Comparison of ENCODE assay signal across 1 cellular context in the genomic region with DNA sequence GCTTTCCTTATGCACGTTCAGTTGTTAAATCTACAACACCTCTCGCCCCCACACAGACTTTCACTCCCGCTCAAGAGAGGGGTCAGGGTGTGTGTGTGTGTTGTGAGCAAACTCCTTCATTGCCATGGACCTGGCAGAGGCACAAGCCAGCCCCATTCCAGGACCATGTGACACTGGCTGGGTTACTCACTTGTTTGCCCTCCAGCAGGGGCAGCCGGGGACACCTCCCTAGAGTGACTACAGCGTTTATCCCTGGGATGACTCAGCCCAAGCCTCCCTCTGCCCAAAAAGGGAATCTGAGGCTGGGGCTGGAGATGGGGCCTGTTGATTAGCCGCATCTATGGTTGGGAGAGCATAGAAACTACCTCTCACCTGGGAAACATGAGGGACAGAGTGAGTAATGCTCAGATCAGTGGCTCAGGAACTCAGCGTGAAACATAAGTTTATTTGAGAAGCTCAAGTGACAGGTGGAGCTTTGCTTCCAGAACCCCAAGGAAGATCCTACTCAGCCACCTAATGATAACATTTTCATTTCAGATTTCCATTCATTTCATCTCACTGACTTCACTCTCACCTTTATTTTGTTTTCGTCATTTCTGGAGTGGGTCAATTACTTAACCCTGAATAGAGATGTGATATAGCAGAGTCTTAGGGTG.
TF ChIP-seq lines count a peak whose summit lies in the region.

No MANE protein-coding gene starts in this region.

TF ChIP-seq in HEK293, 187 proteins besides CTCF, POLR2A, EP300 and RAD21 (continued from another document and continues in another):
- TF ChIP-seq ZNF16 (tag by site-specific recombination; IDR thresholded peaks at IDR 0.05; ENCODE audit: low read depth) (no peak), ZNF24 (tag by site-specific recombination; IDR thresholded peaks at IDR 0.05) (peak; percentile 68), ZNF561 (tag by site-specific recombination; IDR thresholded peaks at IDR 0.05; ENCODE audit: borderline replicate concordance) (peak; percentile 55; the same call in 1 of the 2 replicates), TRIM28 (IDR thresholded peaks at IDR 0.05; ENCODE audit: borderline replicate concordance, low read length) (peak; percentile 50; the same call in 1 of the 2 replicates), ZNF629 (tag by site-specific recombination; IDR thresholded peaks at IDR 0.05) (peak; percentile 75), KLF8 (tag by site-specific recombination; IDR thresholded peaks at IDR 0.05) (peak; percentile 57; the same call in 1 of the 2 replicates), ZNF175 (tag by site-specific recombination; IDR thresholded peaks at IDR 0.05) (no peak), SETDB1 (IDR thresholded peaks at IDR 0.05; ENCODE audit: insufficient read length, low read length) (no peak), SCRT2 (tag by site-specific recombination; IDR thresholded peaks at IDR 0.05) (peak; percentile 96), WT1 (tag by site-specific recombination; IDR thresholded peaks at IDR 0.05) (peak; percentile 94), ZBTB20 (tag by site-specific recombination; IDR thresholded peaks at IDR 0.05) (peak; percentile 26; the same call in 1 of the 2 replicates), IKZF3 (tag by site-specific recombination; IDR thresholded peaks at IDR 0.05) (0 out of 2 replicates have a peak, but pooled peaks have one; percentile 36), ZNF174 (tag by site-specific recombination; IDR thresholded peaks at IDR 0.05) (no peak), KLF1 (tag by site-specific recombination; IDR thresholded peaks at IDR 0.05) (peak; percentile 42; the same call in 1 of the 2 replicates), ZNF843 (tag by site-specific recombination; IDR thresholded peaks at IDR 0.05) (peak; percentile 70), ZNF600 (tag by site-specific recombination; IDR thresholded peaks at IDR 0.05) (peak; percentile 64; the same call in 1 of the 2 replicates), BCL11B (tag by site-specific recombination; IDR thresholded peaks at IDR 0.05; ENCODE audit: low read depth) (no peak), SP7 (tag by site-specific recombination; IDR thresholded peaks at IDR 0.05) (peak; percentile 86), GLIS1 (tag by site-specific recombination; IDR thresholded peaks at IDR 0.05) (peak; percentile 67), GLIS2 (tag by site-specific recombination; IDR thresholded peaks at IDR 0.05) (peak; percentile 80), KLF10 (tag by site-specific recombination; IDR thresholded peaks at IDR 0.05) (0 out of 2 replicates have a peak, but pooled peaks have one; percentile 23), ZBTB21 (tag by site-specific recombination; IDR thresholded peaks at IDR 0.05) (peak; percentile 40; the same call in 1 of the 2 replicates)
- TF ChIP-seq, protein P1, sequence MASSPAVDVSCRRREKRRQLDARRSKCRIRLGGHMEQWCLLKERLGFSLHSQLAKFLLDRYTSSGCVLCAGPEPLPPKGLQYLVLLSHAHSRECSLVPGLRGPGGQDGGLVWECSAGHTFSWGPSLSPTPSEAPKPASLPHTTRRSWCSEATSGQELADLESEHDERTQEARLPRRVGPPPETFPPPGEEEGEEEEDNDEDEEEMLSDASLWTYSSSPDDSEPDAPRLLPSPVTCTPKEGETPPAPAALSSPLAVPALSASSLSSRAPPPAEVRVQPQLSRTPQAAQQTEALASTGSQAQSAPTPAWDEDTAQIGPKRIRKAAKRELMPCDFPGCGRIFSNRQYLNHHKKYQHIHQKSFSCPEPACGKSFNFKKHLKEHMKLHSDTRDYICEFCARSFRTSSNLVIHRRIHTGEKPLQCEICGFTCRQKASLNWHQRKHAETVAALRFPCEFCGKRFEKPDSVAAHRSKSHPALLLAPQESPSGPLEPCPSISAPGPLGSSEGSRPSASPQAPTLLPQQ (tag by site-specific recombination; IDR thresholded peaks at IDR 0.05), result peak; percentile 35; the same call in 1 of the 2 replicates
- TF ChIP-seq, protein P2, sequence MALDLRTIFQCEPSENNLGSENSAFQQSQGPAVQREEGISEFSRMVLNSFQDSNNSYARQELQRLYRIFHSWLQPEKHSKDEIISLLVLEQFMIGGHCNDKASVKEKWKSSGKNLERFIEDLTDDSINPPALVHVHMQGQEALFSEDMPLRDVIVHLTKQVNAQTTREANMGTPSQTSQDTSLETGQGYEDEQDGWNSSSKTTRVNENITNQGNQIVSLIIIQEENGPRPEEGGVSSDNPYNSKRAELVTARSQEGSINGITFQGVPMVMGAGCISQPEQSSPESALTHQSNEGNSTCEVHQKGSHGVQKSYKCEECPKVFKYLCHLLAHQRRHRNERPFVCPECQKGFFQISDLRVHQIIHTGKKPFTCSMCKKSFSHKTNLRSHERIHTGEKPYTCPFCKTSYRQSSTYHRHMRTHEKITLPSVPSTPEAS (tag by site-specific recombination; IDR thresholded peaks at IDR 0.05), result 0 out of 2 replicates have a peak, but pooled peaks have one; percentile 34
- TF ChIP-seq, protein P3, sequence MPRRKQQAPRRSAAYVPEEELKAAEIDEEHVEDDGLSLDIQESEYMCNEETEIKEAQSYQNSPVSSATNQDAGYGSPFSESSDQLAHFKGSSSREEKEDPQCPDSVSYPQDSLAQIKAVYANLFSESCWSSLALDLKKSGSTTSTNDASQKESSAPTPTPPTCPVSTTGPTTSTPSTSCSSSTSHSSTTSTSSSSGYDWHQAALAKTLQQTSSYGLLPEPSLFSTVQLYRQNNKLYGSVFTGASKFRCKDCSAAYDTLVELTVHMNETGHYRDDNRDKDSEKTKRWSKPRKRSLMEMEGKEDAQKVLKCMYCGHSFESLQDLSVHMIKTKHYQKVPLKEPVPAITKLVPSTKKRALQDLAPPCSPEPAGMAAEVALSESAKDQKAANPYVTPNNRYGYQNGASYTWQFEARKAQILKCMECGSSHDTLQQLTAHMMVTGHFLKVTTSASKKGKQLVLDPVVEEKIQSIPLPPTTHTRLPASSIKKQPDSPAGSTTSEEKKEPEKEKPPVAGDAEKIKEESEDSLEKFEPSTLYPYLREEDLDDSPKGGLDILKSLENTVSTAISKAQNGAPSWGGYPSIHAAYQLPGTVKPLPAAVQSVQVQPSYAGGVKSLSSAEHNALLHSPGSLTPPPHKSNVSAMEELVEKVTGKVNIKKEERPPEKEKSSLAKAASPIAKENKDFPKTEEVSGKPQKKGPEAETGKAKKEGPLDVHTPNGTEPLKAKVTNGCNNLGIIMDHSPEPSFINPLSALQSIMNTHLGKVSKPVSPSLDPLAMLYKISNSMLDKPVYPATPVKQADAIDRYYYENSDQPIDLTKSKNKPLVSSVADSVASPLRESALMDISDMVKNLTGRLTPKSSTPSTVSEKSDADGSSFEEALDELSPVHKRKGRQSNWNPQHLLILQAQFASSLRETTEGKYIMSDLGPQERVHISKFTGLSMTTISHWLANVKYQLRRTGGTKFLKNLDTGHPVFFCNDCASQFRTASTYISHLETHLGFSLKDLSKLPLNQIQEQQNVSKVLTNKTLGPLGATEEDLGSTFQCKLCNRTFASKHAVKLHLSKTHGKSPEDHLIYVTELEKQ (tag by site-specific recombination; IDR thresholded peaks at IDR 0.05; ENCODE audit: borderline replicate concordance), result peak; percentile 30; the same call in 1 of the 2 replicates
- TF ChIP-seq, protein P4, sequence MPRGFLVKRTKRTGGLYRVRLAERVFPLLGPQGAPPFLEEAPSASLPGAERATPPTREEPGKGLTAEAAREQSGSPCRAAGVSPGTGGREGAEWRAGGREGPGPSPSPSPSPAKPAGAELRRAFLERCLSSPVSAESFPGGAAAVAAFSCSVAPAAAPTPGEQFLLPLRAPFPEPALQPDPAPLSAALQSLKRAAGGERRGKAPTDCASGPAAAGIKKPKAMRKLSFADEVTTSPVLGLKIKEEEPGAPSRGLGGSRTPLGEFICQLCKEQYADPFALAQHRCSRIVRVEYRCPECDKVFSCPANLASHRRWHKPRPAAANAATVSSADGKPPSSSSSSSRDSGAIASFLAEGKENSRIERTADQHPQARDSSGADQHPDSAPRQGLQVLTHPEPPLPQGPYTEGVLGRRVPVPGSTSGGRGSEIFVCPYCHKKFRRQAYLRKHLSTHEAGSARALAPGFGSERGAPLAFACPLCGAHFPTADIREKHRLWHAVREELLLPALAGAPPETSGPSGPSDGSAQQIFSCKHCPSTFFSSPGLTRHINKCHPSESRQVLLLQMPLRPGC (tag by site-specific recombination; IDR thresholded peaks at IDR 0.05), result peak; percentile 70; the same call in 1 of the 2 replicates
- TF ChIP-seq, protein P5, sequence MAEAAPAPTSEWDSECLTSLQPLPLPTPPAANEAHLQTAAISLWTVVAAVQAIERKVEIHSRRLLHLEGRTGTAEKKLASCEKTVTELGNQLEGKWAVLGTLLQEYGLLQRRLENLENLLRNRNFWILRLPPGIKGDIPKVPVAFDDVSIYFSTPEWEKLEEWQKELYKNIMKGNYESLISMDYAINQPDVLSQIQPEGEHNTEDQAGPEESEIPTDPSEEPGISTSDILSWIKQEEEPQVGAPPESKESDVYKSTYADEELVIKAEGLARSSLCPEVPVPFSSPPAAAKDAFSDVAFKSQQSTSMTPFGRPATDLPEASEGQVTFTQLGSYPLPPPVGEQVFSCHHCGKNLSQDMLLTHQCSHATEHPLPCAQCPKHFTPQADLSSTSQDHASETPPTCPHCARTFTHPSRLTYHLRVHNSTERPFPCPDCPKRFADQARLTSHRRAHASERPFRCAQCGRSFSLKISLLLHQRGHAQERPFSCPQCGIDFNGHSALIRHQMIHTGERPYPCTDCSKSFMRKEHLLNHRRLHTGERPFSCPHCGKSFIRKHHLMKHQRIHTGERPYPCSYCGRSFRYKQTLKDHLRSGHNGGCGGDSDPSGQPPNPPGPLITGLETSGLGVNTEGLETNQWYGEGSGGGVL (tag by site-specific recombination; IDR thresholded peaks at IDR 0.05), result peak; percentile 77
- TF ChIP-seq, protein P6, sequence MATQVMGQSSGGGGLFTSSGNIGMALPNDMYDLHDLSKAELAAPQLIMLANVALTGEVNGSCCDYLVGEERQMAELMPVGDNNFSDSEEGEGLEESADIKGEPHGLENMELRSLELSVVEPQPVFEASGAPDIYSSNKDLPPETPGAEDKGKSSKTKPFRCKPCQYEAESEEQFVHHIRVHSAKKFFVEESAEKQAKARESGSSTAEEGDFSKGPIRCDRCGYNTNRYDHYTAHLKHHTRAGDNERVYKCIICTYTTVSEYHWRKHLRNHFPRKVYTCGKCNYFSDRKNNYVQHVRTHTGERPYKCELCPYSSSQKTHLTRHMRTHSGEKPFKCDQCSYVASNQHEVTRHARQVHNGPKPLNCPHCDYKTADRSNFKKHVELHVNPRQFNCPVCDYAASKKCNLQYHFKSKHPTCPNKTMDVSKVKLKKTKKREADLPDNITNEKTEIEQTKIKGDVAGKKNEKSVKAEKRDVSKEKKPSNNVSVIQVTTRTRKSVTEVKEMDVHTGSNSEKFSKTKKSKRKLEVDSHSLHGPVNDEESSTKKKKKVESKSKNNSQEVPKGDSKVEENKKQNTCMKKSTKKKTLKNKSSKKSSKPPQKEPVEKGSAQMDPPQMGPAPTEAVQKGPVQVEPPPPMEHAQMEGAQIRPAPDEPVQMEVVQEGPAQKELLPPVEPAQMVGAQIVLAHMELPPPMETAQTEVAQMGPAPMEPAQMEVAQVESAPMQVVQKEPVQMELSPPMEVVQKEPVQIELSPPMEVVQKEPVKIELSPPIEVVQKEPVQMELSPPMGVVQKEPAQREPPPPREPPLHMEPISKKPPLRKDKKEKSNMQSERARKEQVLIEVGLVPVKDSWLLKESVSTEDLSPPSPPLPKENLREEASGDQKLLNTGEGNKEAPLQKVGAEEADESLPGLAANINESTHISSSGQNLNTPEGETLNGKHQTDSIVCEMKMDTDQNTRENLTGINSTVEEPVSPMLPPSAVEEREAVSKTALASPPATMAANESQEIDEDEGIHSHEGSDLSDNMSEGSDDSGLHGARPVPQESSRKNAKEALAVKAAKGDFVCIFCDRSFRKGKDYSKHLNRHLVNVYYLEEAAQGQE (tag by site-specific recombination; IDR thresholded peaks at IDR 0.05), result no peak
- TF ChIP-seq, protein P7, sequence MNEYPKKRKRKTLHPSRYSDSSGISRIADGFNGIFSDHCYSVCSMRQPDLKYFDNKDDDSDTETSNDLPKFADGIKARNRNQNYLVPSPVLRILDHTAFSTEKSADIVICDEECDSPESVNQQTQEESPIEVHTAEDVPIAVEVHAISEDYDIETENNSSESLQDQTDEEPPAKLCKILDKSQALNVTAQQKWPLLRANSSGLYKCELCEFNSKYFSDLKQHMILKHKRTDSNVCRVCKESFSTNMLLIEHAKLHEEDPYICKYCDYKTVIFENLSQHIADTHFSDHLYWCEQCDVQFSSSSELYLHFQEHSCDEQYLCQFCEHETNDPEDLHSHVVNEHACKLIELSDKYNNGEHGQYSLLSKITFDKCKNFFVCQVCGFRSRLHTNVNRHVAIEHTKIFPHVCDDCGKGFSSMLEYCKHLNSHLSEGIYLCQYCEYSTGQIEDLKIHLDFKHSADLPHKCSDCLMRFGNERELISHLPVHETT (tag by site-specific recombination; IDR thresholded peaks at IDR 0.05), result 0 out of 2 replicates have a peak, but pooled peaks have one; percentile 25
- TF ChIP-seq, protein P8, sequence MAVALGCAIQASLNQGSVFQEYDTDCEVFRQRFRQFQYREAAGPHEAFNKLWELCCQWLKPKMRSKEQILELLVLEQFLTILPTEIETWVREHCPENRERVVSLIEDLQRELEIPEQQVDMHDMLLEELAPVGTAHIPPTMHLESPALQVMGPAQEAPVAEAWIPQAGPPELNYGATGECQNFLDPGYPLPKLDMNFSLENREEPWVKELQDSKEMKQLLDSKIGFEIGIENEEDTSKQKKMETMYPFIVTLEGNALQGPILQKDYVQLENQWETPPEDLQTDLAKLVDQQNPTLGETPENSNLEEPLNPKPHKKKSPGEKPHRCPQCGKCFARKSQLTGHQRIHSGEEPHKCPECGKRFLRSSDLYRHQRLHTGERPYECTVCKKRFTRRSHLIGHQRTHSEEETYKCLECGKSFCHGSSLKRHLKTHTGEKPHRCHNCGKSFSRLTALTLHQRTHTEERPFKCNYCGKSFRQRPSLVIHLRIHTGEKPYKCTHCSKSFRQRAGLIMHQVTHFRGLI (tag by site-specific recombination; IDR thresholded peaks at IDR 0.05), result no peak
- TF ChIP-seq, protein P9, sequence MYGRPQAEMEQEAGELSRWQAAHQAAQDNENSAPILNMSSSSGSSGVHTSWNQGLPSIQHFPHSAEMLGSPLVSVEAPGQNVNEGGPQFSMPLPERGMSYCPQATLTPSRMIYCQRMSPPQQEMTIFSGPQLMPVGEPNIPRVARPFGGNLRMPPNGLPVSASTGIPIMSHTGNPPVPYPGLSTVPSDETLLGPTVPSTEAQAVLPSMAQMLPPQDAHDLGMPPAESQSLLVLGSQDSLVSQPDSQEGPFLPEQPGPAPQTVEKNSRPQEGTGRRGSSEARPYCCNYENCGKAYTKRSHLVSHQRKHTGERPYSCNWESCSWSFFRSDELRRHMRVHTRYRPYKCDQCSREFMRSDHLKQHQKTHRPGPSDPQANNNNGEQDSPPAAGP (tag by site-specific recombination; IDR thresholded peaks at IDR 0.05), result peak; percentile 78
- TF ChIP-seq, protein P10, sequence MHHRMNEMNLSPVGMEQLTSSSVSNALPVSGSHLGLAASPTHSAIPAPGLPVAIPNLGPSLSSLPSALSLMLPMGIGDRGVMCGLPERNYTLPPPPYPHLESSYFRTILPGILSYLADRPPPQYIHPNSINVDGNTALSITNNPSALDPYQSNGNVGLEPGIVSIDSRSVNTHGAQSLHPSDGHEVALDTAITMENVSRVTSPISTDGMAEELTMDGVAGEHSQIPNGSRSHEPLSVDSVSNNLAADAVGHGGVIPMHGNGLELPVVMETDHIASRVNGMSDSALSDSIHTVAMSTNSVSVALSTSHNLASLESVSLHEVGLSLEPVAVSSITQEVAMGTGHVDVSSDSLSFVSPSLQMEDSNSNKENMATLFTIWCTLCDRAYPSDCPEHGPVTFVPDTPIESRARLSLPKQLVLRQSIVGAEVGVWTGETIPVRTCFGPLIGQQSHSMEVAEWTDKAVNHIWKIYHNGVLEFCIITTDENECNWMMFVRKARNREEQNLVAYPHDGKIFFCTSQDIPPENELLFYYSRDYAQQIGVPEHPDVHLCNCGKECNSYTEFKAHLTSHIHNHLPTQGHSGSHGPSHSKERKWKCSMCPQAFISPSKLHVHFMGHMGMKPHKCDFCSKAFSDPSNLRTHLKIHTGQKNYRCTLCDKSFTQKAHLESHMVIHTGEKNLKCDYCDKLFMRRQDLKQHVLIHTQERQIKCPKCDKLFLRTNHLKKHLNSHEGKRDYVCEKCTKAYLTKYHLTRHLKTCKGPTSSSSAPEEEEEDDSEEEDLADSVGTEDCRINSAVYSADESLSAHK (tag by site-specific recombination; IDR thresholded peaks at IDR 0.05), result peak; percentile 91
